In the genomic region with DNA sequence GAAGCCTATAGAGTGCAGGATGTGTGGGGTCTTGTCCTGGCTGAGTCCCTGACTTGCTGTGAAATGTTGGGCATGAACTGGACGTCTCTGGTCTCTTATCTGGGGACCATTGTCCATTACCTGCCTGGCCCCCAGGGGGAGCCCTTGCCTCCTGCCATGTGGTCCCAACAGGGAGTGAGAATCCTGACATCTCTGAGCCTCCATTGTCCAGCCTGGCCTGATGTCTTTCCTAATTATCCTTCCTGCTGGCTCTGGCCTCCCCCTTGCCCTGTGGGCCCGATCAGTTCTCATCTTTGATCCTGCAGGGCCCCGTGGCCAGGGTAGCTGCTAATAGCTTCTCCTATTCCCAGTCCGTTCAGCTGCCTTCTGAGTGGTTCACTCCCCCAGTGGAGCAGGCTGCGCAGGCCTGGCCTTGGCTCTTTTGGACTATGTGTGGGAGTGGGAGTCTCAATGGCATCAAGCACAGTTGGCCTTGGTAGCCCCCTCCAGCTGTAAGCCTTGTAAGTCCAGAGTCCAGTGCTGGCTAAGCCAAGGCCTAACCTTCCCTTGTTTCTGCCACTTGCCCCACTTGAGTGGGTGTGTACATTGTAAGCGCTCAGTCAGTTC, we compare ENCODE assay signal across 8 cellular contexts.
A peak's percentile ranks its signal among the peaks of the same experiment; 100 is the strongest.
DNase-seq lines count a peak whose midpoint lies in the region; ATAC-seq and TF ChIP-seq lines count a peak whose summit lies in the region.

No MANE protein-coding gene starts in this region.

- no peaks in the 10 kb centered on the region for H3K4me1 Mint-ChIP-seq in MCF 10A (ENCODE audit: insufficient read depth, unreplicated experiment)
- peaks cover 12% of the 10 kb centered on the region for H3K4me1 Mint-ChIP-seq in stimulated activated effector memory CD8-positive, alpha-beta T cell treated with anti-CD3 and anti-CD28 coated beads, Interleukin-12 subunit alpha, Interleukin-12 subunit beta, amount 100 ng/mL, for 72 hours

- DNase-seq in MCF 10A (ENCODE audit: unreplicated experiment) (peak; percentile 47), breast epithelium (ENCODE audit: low spot score in 2 of 2) (no peak), UCSD-AML1 (lab: John Stamatoyannopoulos, UW; ENCODE audit: unreplicated experiment) (peak; percentile 50), T47D (ENCODE audit: low read depth in 1 of 2, low spot score in 1 of 2) (peak; percentile 38 to 60), right lobe of liver (peak; percentile 54 to 64 (median 61)), GDM1 (lab: John Stamatoyannopoulos, UW) (no peak)
- DNase-seq in stimulated activated effector memory CD8-positive, alpha-beta T cell treated with anti-CD3 and anti-CD28 coated beads, Interleukin-12 subunit alpha, Interleukin-12 subunit beta, amount 100 ng/mL, for 72 hours (ENCODE audit: low spot score in 2 of 2), result peak; percentile 39 to 73

- H3K27ac ChIP-seq in breast epithelium (no peak overlapping the region), right lobe of liver (no peak overlapping the region)

- ATAC-seq in right lobe of liver, result peak; percentile 85 to 91 (median 88)
- ATAC-seq in stimulated activated effector memory CD8-positive, alpha-beta T cell treated with anti-CD3 and anti-CD28 coated beads, Interleukin-12 subunit alpha, Interleukin-12 subunit beta, amount 100 ng/mL, for 72 hours, result peak; percentile 70
- no peak for ATAC-seq in HG02759 (IDR thresholded peaks at IDR 0.05; ENCODE audit: unreplicated experiment)

- H3K27ac Mint-ChIP-seq in MCF 10A (ENCODE audit: low read depth, unreplicated experiment), result no peak overlapping the region
- no peak overlapping the region for H3K27ac Mint-ChIP-seq in stimulated activated effector memory CD8-positive, alpha-beta T cell treated with anti-CD3 and anti-CD28 coated beads, Interleukin-12 subunit alpha, Interleukin-12 subunit beta, amount 100 ng/mL, for 72 hours

- no peaks in the 10 kb centered on the region for H3K27me3 ChIP-seq in breast epithelium
- no peaks in the 10 kb centered on the region for H3K27me3 ChIP-seq in right lobe of liver

- no peaks in the 10 kb centered on the region for H3K4me1 ChIP-seq in breast epithelium
- H3K4me1 ChIP-seq in right lobe of liver, result no peaks in the 10 kb centered on the region

- no peak overlapping the region for H3K4me3 ChIP-seq in breast epithelium
- H3K4me3 ChIP-seq in right lobe of liver, result no peak overlapping the region

- in situ Hi-C loops in T47D (cut with HindIII; ENCODE audit: low pct_unique_long_range_greater_than_20kb, low sequenced_read_pairs), result no loop called here

- TF ChIP-seq CTCF in MCF 10A (IDR thresholded peaks at IDR 0.05; ENCODE audit: unreplicated experiment) (peak; percentile 50), breast epithelium (IDR thresholded peaks at IDR 0.05) (peak in 1 of 3 donors; percentile 20), right lobe of liver (IDR thresholded peaks at IDR 0.05) (peak; percentile 49 to 73 (median 68))

- intact Hi-C loops in MCF 10A (cut with micrococcal nuclease), result loop anchor here (5.0 kb wide), 2 partner anchors 151 to 211 kb away; no protein-coding TSS in a partner anchor
- intact Hi-C loops in breast epithelium (cut with DNase I; ENCODE audit: low total_unique reads), result no loop called here
- intact Hi-C loops in right lobe of liver (cut with DNase I), result loop anchor here in 1 of 2 donors (10.0 kb wide), 1 partner anchor 159 kb away; no protein-coding TSS in a partner anchor

- CTCF ChIA-PET in MCF 10A (lab: Yijun Ruan, JAX), result interaction anchor here (0.5 to 1.8 kb wide), 11 partner anchors 10 to 475 kb away, joined by 3 to 6 read pairs (median 4); no protein-coding TSS in a partner anchor

- H3K36me3 ChIP-seq in breast epithelium, result no peaks in the 10 kb centered on the region
- H3K36me3 ChIP-seq in right lobe of liver, result no peaks in the 10 kb centered on the region

- no peaks in the 10 kb centered on the region for H3K36me3 Mint-ChIP-seq in MCF 10A (ENCODE audit: insufficient read depth, unreplicated experiment)
- H3K36me3 Mint-ChIP-seq in stimulated activated effector memory CD8-positive, alpha-beta T cell treated with anti-CD3 and anti-CD28 coated beads, Interleukin-12 subunit alpha, Interleukin-12 subunit beta, amount 100 ng/mL, for 72 hours, result no peaks in the 10 kb centered on the region

- H3K9me3 Mint-ChIP-seq in MCF 10A (ENCODE audit: unreplicated experiment), result no peaks in the 10 kb centered on the region
- H3K9me3 Mint-ChIP-seq in stimulated activated effector memory CD8-positive, alpha-beta T cell treated with anti-CD3 and anti-CD28 coated beads, Interleukin-12 subunit alpha, Interleukin-12 subunit beta, amount 100 ng/mL, for 72 hours, result no peaks in the 10 kb centered on the region

- TF ChIP-seq POLR2A in breast epithelium (IDR thresholded peaks at IDR 0.05) (no peak), right lobe of liver (IDR thresholded peaks at IDR 0.05) (no peak)

- POLR2A ChIA-PET in MCF 10A (lab: Yijun Ruan, JAX), result interaction anchor here (1.1 to 1.2 kb wide), 2 partner anchors 79 to 80 kb away, joined by 3 to 5 read pairs; no protein-coding TSS in a partner anchor

- BruUV-seq in MCF 10A (replicated peaks; lab: Mats Ljungman, UMichigan), result no TSS peak

- H3K4me3 Mint-ChIP-seq in MCF 10A (ENCODE audit: unreplicated experiment), result no peak overlapping the region
- H3K4me3 Mint-ChIP-seq in stimulated activated effector memory CD8-positive, alpha-beta T cell treated with anti-CD3 and anti-CD28 coated beads, Interleukin-12 subunit alpha, Interleukin-12 subunit beta, amount 100 ng/mL, for 72 hours, result no peak overlapping the region

- H3K27me3 Mint-ChIP-seq in MCF 10A (ENCODE audit: insufficient read depth, unreplicated experiment), result peaks cover 32% of the 10 kb centered on the region

- WGBS in right lobe of liver (ENCODE audit: insufficient coverage, low coverage, low lambda C conversion rate, missing lambda C conversion rate), result 83% methylated on average over 4 of the region's 6 CpGs

- no peaks in the 10 kb centered on the region for H3K9me3 ChIP-seq in breast epithelium
- H3K9me3 ChIP-seq in right lobe of liver, result no peaks in the 10 kb centered on the region

Comparison
In these comparisons a context has a peak if more than half of its experiments do, and no peak if none do; other contexts are left out.
1. DNase-seq: peak in MCF 10A (single experiment), UCSD-AML1 (single experiment), T47D (2 of 2), right lobe of liver (3 of 3) and stimulated activated effector memory CD8-positive, alpha-beta T cell treated with anti-CD3 and anti-CD28 coated beads, Interleukin-12 subunit alpha, Interleukin-12 subunit beta, amount 100 ng/mL, for 72 hours (2 of 2); none in breast epithelium (0 of 2) and GDM1 (single experiment).